15 cellular contexts compared by ENCODE assay signal in genomic region chrX:1807301-1807731, GRCh38.
A peak's percentile ranks its signal among the peaks of the same experiment; 100 is the strongest.
DNase-seq lines count a peak whose midpoint lies in the region; TF ChIP-seq lines count a peak whose summit lies in the region.
"Had no signal": no experiment of that assay in that cellular context is flagged by ENCODE, and none has a peak within 500 bp of the region (broad histone marks: within the 10 kb centered on the region; RNA-seq: fewer than 3 reads in every experiment).

No MANE protein-coding gene starts in this region.

- H3K27ac Mint-ChIP-seq in MCF 10A (ENCODE audit: low read depth, unreplicated experiment) = no peak overlapping the region
- no peak overlapping the region for H3K27ac Mint-ChIP-seq in T-helper 2 cell treated with Interferon-gamma antibody and Interleukin-4, amounts not matched to agents 5 μg/mL and 100 μg/mL, for 36 hours
- H3K27ac Mint-ChIP-seq: activated T-cell treated with anti-CD3 and anti-CD28 coated beads, Interleukin-2, amount 50 U/mL, for 72 hours had no signal

- CTCF ChIA-PET in MCF 10A (lab: Yijun Ruan, JAX) = no interaction called here

- H3K4me3 ChIP-seq in breast epithelium (no peak overlapping the region), iPS-15b (ENCODE audit: low read depth, low read length) (peak overlapping the region; percentile 35)
- H3K4me3 ChIP-seq: gastrocnemius medialis, GM12878 had no signal

- peaks cover 0 to 5% of the 10 kb centered on the region in 2 donors for H3K27me3 ChIP-seq in breast epithelium
- no peaks in the 10 kb centered on the region for H3K27me3 ChIP-seq in iPS-15b (ENCODE audit: control insufficient read depth, insufficient read depth, low read length)
- H3K27me3 ChIP-seq: gastrocnemius medialis had no signal

- no peak overlapping the region for H3K9ac ChIP-seq in iPS-15b (ENCODE audit: low read depth, low read length)

- no peaks in the 10 kb centered on the region for H3K4me1 ChIP-seq in breast epithelium
- peaks cover 4% of the 10 kb centered on the region for H3K4me1 ChIP-seq in iPS-15b (ENCODE audit: control insufficient read depth, insufficient read depth, low read length)
- H3K4me1 ChIP-seq: gastrocnemius medialis had no signal

- H3K4me1 Mint-ChIP-seq in MCF 10A (ENCODE audit: insufficient read depth, unreplicated experiment) = peaks cover 5% of the 10 kb centered on the region
- H3K4me1 Mint-ChIP-seq in T-helper 2 cell treated with Interferon-gamma antibody and Interleukin-4, amounts not matched to agents 5 μg/mL and 100 μg/mL, for 36 hours (ENCODE audit: low read depth) = no peaks in the 10 kb centered on the region
- H3K4me1 Mint-ChIP-seq: central memory CD8-positive, alpha-beta T cell had no signal

- no peak overlapping the region for H3K4me3 Mint-ChIP-seq in MCF 10A (ENCODE audit: unreplicated experiment)
- no peak overlapping the region for H3K4me3 Mint-ChIP-seq in T-helper 2 cell treated with Interferon-gamma antibody and Interleukin-4, amounts not matched to agents 5 μg/mL and 100 μg/mL, for 36 hours
- H3K4me3 Mint-ChIP-seq: activated T-cell treated with anti-CD3 and anti-CD28 coated beads, Interleukin-2, amount 50 U/mL, for 72 hours; central memory CD8-positive, alpha-beta T cell had no signal

- no peak for TF ChIP-seq POLR2A in breast epithelium (IDR thresholded peaks at IDR 0.05)

- POLR2A ChIA-PET in MCF 10A (lab: Yijun Ruan, JAX) = no interaction called here

- no peak overlapping the region for H3K27ac ChIP-seq in breast epithelium
- H3K27ac ChIP-seq: gastrocnemius medialis had no signal

- no peaks in the 10 kb centered on the region for H3K36me3 Mint-ChIP-seq in MCF 10A (ENCODE audit: insufficient read depth, unreplicated experiment)
- no peaks in the 10 kb centered on the region for H3K36me3 Mint-ChIP-seq in T-helper 2 cell treated with Interferon-gamma antibody and Interleukin-4, amounts not matched to agents 5 μg/mL and 100 μg/mL, for 36 hours (ENCODE audit: low read depth)

- DNase-seq in MCF 10A (ENCODE audit: unreplicated experiment) = peak; percentile 52
- no peak for DNase-seq in breast epithelium (ENCODE audit: low spot score in 2 of 2)
- DNase-seq in SK-N-DZ (ENCODE audit: low spot score) = peak; percentile 53
- peak; percentile 28 for DNase-seq in ureter (ENCODE audit: low spot score)
- no peak for DNase-seq in cerebellar nuclear complex (lab: John Stamatoyannopoulos, UW)
- no peak for DNase-seq in NCI-H526 (lab: John Stamatoyannopoulos, UW)
- no peak for DNase-seq in T-helper 2 cell treated with Interferon-gamma antibody and Interleukin-4, amounts not matched to agents 5 μg/mL and 100 μg/mL, for 36 hours (ENCODE audit: low spot score)
- DNase-seq: activated T-cell treated with anti-CD3 and anti-CD28 coated beads, Interleukin-2, amount 50 U/mL, for 72 hours; AML-193; gastrocnemius medialis; KBM-7; stimulated activated naive CD8-positive, alpha-beta T cell treated with anti-CD3 and anti-CD28 coated beads, Interleukin-15, Interleukin-2, amounts not matched to agents 100 U/mL and 50 U/mL, for 24 hours had no signal

- no peaks in the 10 kb centered on the region for H3K27me3 Mint-ChIP-seq in MCF 10A (ENCODE audit: insufficient read depth, unreplicated experiment)
- no peaks in the 10 kb centered on the region for H3K27me3 Mint-ChIP-seq in T-helper 2 cell treated with Interferon-gamma antibody and Interleukin-4, amounts not matched to agents 5 μg/mL and 100 μg/mL, for 36 hours (ENCODE audit: low read depth)

- H3K9me3 ChIP-seq in breast epithelium = peaks cover 4 to 6% of the 10 kb centered on the region in 2 donors
- H3K9me3 ChIP-seq in iPS-15b (ENCODE audit: control insufficient read depth, insufficient read depth, low read length) = no peaks in the 10 kb centered on the region
- H3K9me3 ChIP-seq: gastrocnemius medialis had no signal

- H3K9me3 Mint-ChIP-seq in MCF 10A (ENCODE audit: unreplicated experiment) = peaks cover 7% of the 10 kb centered on the region
- no peaks in the 10 kb centered on the region for H3K9me3 Mint-ChIP-seq in T-helper 2 cell treated with Interferon-gamma antibody and Interleukin-4, amounts not matched to agents 5 μg/mL and 100 μg/mL, for 36 hours
- H3K9me3 Mint-ChIP-seq: activated T-cell treated with anti-CD3 and anti-CD28 coated beads, Interleukin-2, amount 50 U/mL, for 72 hours; central memory CD8-positive, alpha-beta T cell had no signal

- TF ChIP-seq CTCF in MCF 10A (IDR thresholded peaks at IDR 0.05; ENCODE audit: unreplicated experiment) (no peak), breast epithelium (IDR thresholded peaks at IDR 0.05) (no peak)

- no TSS peak for BruUV-seq in MCF 10A (replicated peaks; lab: Mats Ljungman, UMichigan)

- intact Hi-C loops in MCF 10A (cut with micrococcal nuclease) = no loop called here
- intact Hi-C loops in breast epithelium (cut with DNase I; ENCODE audit: low total_unique reads) = no loop called here

- no peaks in the 10 kb centered on the region for H3K36me3 ChIP-seq in breast epithelium
- no peaks in the 10 kb centered on the region for H3K36me3 ChIP-seq in iPS-15b (ENCODE audit: control insufficient read depth, insufficient read depth, low read length)
- H3K36me3 ChIP-seq: gastrocnemius medialis had no signal

Comparison
In these comparisons a context has a peak if more than half of its experiments do, and no peak if none do; other contexts are left out.
1. DNase-seq: peak in MCF 10A (single experiment), SK-N-DZ (single experiment) and ureter (single experiment); none in breast epithelium (0 of 2), cerebellar nuclear complex (0 of 2), NCI-H526 (0 of 2) and T-helper 2 cell treated with Interferon-gamma antibody and Interleukin-4, amounts not matched to agents 5 μg/mL and 100 μg/mL, for 36 hours (single experiment).